ENCODE assay signal across 1 cellular context in the genomic region with DNA sequence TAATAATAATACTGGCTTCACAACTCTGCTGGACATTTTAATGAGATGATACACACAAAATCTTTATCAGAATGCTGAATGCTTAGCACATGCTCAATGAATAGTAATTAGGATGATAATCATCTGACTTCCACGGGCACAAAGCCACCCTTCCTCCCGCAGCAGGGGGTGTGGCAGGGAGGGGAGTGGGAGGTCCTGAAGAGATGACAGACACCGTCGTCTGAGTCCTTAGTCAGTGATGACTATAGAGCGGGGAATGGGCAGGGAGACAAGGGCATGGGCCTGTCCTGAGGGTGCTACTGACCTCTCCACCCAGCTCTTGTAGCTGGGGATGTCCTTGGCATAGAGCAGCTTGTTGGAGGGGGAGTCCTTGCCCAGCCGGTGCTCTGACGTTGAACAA.
TF ChIP-seq lines count a peak whose summit lies in the region.

No MANE protein-coding gene starts in this region.

TF ChIP-seq in endothelial cell of umbilical vein, 7 proteins besides CTCF, POLR2A, EP300 and RAD21:
- TF ChIP-seq, protein P1, sequence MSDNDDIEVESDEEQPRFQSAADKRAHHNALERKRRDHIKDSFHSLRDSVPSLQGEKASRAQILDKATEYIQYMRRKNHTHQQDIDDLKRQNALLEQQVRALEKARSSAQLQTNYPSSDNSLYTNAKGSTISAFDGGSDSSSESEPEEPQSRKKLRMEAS (IDR thresholded peaks at IDR 0.05; ENCODE audit: insufficient read depth, insufficient read length): no peak
- TF ChIP-seq EZH2 (IDR thresholded peaks at IDR 0.05; ENCODE audit: borderline replicate concordance, low read depth, low read length, severe bottlenecking) (no peak), JUN (IDR thresholded peaks at IDR 0.05; ENCODE audit: borderline replicate concordance, insufficient read depth, insufficient read length, low read depth) (no peak), GATA2 (IDR thresholded peaks at IDR 0.05; ENCODE audit: insufficient read depth, insufficient read length, low read depth, low read length) (no peak), FOS (IDR thresholded peaks at IDR 0.05; ENCODE audit: borderline replicate concordance, insufficient read depth, low read length) (no peak), POLR2AphosphoS5 (IDR thresholded peaks at IDR 0.05; ENCODE audit: insufficient read depth, low read depth, low read length) (no peak), MYC (IDR thresholded peaks at IDR 0.05; ENCODE audit: low read depth, low read length) (no peak)
